ENCODE assay signal across 22 cellular contexts in the genomic region with DNA sequence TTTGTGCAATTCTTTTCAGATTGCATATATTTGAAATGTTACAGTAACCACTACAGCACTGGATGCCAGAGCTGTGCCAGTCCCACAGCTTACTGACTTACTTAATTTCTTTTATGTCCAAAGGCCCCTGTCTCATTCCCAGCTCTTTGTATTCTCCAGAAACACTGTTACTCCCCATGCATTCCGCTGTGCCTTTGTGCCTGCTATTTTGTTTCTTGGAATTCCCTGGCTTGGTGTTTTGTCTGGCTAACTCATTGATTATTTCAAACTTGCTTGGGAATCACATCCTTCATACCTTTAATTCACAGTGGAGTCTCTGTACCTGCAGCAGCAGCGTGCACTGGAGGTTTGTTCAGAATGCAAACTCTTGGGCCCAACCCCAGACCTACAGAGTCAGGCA.
"Had no signal": no experiment of that assay in that cellular context is flagged by ENCODE, and none has a peak within 500 bp of the region (broad histone marks: within the 10 kb centered on the region; RNA-seq: fewer than 3 reads in every experiment).

No MANE protein-coding gene starts in this region.

- H3K27me3 ChIP-seq: dorsolateral prefrontal cortex, esophagus muscularis mucosa, foreskin keratinocyte, ovary, sigmoid colon, stomach, thyroid gland, vagina had no signal

- H3K27ac ChIP-seq: dorsolateral prefrontal cortex, esophagus muscularis mucosa, foreskin keratinocyte, lower lobe of right lung, ovary, psoas muscle, sigmoid colon, stomach, thyroid gland, vagina had no signal

- H3K4me3 Mint-ChIP-seq: natural killer cell; stimulated activated effector memory CD8-positive, alpha-beta T cell treated with anti-CD3 and anti-CD28 coated beads, Interleukin-12 subunit alpha, Interleukin-12 subunit beta, amount 100 ng/mL, for 72 hours had no signal

- ATAC-seq: foreskin keratinocyte; left ventricle myocardium superior; lower lobe of right lung; natural killer cell; psoas muscle; right cardiac atrium; stimulated activated effector memory CD8-positive, alpha-beta T cell treated with anti-CD3 and anti-CD28 coated beads, Interleukin-12 subunit alpha, Interleukin-12 subunit beta, amount 100 ng/mL, for 72 hours had no signal

- H3K4me3 ChIP-seq: dorsolateral prefrontal cortex, esophagus muscularis mucosa, lower lobe of right lung, ovary, psoas muscle, sigmoid colon, stomach, thyroid gland, vagina had no signal

- H3K36me3 Mint-ChIP-seq: natural killer cell; stimulated activated effector memory CD8-positive, alpha-beta T cell treated with anti-CD3 and anti-CD28 coated beads, Interleukin-12 subunit alpha, Interleukin-12 subunit beta, amount 100 ng/mL, for 72 hours had no signal

- DNase-seq: dorsolateral prefrontal cortex; effector CD8-positive, alpha-beta T cell; foreskin keratinocyte; hypothalamus; left ventricle myocardium superior; lower lobe of right lung; natural killer cell; occipital lobe; ovary; posterior cingulate gyrus; psoas muscle; right cardiac atrium; sigmoid colon; stimulated activated CD4-positive, alpha-beta T cell treated with anti-CD3 and anti-CD28 coated beads, Interleukin-2, amount 100 ng/mL, for 24 hours; stimulated activated CD4-positive, alpha-beta T cell treated with anti-CD3 and anti-CD28 coated beads, Interleukin-4, amount 100 ng/mL, for 24 hours; stimulated activated naive CD4-positive, alpha-beta T cell treated with Interleukin-2 at 50 U/mL for 16 hours; stomach; thyroid gland; trophoblast cell had no signal

- H3K27ac Mint-ChIP-seq: natural killer cell; stimulated activated effector memory CD8-positive, alpha-beta T cell treated with anti-CD3 and anti-CD28 coated beads, Interleukin-12 subunit alpha, Interleukin-12 subunit beta, amount 100 ng/mL, for 72 hours had no signal

- H3K4me1 Mint-ChIP-seq: natural killer cell; stimulated activated effector memory CD8-positive, alpha-beta T cell treated with anti-CD3 and anti-CD28 coated beads, Interleukin-12 subunit alpha, Interleukin-12 subunit beta, amount 100 ng/mL, for 72 hours had no signal

- H3K36me3 ChIP-seq: esophagus muscularis mucosa, lower lobe of right lung, ovary, sigmoid colon, stomach, thyroid gland, vagina had no signal

- H3K9me3 ChIP-seq: esophagus muscularis mucosa, lower lobe of right lung, ovary, psoas muscle, sigmoid colon, stomach, thyroid gland, vagina had no signal

- H3K4me1 ChIP-seq: esophagus muscularis mucosa, foreskin keratinocyte, lower lobe of right lung, psoas muscle, sigmoid colon, stomach, thyroid gland, vagina had no signal
